1 cellular context compared by ENCODE assay signal in the genomic region with DNA sequence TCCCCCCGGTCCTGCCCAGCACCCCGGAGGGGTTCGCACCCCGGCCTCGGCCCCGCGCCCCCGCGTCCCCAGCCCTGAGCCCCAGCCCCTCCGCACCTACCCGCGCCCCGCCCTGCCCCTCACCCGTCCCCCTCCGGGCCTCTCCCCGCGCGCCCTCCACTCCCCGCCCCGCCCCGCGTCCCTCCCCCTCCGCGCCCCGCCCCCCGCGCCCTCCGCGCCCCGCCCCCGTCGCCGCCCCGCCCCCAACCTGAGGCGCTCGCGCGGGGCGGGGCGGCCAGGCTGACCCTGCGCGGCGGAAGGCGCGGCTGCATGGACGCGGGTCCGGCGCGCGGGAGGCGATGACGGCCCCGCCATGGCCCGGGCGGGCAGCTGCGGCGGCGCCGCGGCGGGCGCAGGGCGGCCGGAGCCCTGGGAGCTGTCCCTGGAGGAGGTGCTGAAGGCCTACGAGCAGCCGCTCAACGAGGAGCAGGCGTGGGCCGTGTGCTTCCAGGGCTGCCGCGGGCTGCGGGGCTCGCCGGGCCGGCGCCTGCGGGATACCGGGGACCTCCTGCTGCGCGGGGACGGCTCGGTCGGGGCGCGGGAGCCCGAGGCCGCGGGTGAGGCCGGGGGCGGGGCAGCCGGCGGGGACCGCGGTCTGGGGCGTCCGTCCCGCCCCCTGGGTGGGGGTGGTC.
TF ChIP-seq lines count a peak whose summit lies in the region.

A gene with protein sequence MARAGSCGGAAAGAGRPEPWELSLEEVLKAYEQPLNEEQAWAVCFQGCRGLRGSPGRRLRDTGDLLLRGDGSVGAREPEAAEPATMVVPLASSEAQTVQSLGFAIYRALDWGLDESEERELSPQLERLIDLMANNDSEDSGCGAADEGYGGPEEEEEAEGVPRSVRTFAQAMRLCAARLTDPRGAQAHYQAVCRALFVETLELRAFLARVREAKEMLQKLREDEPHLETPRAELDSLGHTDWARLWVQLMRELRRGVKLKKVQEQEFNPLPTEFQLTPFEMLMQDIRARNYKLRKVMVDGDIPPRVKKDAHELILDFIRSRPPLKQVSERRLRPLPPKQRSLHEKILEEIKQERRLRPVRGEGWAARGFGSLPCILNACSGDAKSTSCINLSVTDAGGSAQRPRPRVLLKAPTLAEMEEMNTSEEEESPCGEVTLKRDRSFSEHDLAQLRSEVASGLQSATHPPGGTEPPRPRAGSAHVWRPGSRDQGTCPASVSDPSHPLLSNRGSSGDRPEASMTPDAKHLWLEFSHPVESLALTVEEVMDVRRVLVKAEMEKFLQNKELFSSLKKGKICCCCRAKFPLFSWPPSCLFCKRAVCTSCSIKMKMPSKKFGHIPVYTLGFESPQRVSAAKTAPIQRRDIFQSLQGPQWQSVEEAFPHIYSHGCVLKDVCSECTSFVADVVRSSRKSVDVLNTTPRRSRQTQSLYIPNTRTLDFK (plus strand): TSS at position 277 of the 671 bp plus-strand sequence. CDS start 76 bp downstream, at position 353.

TF ChIP-seq in GM12878, 131 proteins besides CTCF, POLR2A, EP300 and RAD21 (continued from another document):
- TF ChIP-seq, protein P1, sequence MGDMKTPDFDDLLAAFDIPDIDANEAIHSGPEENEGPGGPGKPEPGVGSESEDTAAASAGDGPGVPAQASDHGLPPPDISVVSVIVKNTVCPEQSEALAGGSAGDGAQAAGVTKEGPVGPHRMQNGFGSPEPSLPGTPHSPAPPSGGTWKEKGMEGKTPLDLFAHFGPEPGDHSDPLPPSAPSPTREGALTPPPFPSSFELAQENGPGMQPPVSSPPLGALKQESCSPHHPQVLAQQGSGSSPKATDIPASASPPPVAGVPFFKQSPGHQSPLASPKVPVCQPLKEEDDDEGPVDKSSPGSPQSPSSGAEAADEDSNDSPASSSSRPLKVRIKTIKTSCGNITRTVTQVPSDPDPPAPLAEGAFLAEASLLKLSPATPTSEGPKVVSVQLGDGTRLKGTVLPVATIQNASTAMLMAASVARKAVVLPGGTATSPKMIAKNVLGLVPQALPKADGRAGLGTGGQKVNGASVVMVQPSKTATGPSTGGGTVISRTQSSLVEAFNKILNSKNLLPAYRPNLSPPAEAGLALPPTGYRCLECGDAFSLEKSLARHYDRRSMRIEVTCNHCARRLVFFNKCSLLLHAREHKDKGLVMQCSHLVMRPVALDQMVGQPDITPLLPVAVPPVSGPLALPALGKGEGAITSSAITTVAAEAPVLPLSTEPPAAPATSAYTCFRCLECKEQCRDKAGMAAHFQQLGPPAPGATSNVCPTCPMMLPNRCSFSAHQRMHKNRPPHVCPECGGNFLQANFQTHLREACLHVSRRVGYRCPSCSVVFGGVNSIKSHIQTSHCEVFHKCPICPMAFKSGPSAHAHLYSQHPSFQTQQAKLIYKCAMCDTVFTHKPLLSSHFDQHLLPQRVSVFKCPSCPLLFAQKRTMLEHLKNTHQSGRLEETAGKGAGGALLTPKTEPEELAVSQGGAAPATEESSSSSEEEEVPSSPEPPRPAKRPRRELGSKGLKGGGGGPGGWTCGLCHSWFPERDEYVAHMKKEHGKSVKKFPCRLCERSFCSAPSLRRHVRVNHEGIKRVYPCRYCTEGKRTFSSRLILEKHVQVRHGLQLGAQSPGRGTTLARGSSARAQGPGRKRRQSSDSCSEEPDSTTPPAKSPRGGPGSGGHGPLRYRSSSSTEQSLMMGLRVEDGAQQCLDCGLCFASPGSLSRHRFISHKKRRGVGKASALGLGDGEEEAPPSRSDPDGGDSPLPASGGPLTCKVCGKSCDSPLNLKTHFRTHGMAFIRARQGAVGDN (IDR thresholded peaks at IDR 0.05), result no peak
- TF ChIP-seq POLR2AphosphoS5 (IDR thresholded peaks at IDR 0.05; ENCODE audit: low read length) (no peak), MXI1 (IDR thresholded peaks at IDR 0.05; ENCODE audit: low read depth, low read length) (peak; percentile 88), ESRRA (IDR thresholded peaks at IDR 0.05; ENCODE audit: low read length) (no peak), ZNF24 (IDR thresholded peaks at IDR 0.05) (no peak), CREM (IDR thresholded peaks at IDR 0.05; ENCODE audit: low read depth) (no peak), MTA3 (IDR thresholded peaks at IDR 0.05; ENCODE audit: borderline replicate concordance, low read length) (no peak), NR2C2 (IDR thresholded peaks at IDR 0.05; ENCODE audit: borderline replicate concordance, control insufficient read depth, insufficient read length, low read depth) (no peak), TCF3 (IDR thresholded peaks at IDR 0.05; ENCODE audit: borderline replicate concordance, insufficient read depth, low read depth, low read length) (no peak), BMI1 (IDR thresholded peaks at IDR 0.05; ENCODE audit: borderline replicate concordance) (no peak), YBX1 (IDR thresholded peaks at IDR 0.05) (no peak), ASH2L (IDR thresholded peaks at IDR 0.05; ENCODE audit: borderline replicate concordance, low read depth) (no peak), TBL1XR1 (IDR thresholded peaks at IDR 0.05; ENCODE audit: low read depth, low read length) (no peak), KAT2A (conservative IDR thresholded peaks at IDR 0.05; ENCODE audit: control insufficient read depth, low read depth, low read length) (no peak), JUND (IDR thresholded peaks at IDR 0.05; ENCODE audit: low read depth, low read length) (no peak), GATAD2B (conservative IDR thresholded peaks at IDR 0.05; ENCODE audit: low read depth) (no peak; the same call in 1 of the 2 replicates), KLF5 (IDR thresholded peaks at IDR 0.05; ENCODE audit: partially characterized antibody) (no peak), SRF (IDR thresholded peaks at IDR 0.05; ENCODE audit: low read depth in 2 of 2, low read length in 2 of 2) (no peak), YY1 (IDR thresholded peaks at IDR 0.05; ENCODE audit: low read depth, low read length) (peak; percentile 55), SMC3 (IDR thresholded peaks at IDR 0.05; ENCODE audit: borderline replicate concordance, low read length) (no peak)
- TF ChIP-seq, protein P2, sequence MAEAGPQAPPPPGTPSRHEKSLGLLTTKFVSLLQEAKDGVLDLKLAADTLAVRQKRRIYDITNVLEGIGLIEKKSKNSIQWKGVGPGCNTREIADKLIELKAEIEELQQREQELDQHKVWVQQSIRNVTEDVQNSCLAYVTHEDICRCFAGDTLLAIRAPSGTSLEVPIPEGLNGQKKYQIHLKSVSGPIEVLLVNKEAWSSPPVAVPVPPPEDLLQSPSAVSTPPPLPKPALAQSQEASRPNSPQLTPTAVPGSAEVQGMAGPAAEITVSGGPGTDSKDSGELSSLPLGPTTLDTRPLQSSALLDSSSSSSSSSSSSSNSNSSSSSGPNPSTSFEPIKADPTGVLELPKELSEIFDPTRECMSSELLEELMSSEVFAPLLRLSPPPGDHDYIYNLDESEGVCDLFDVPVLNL (IDR thresholded peaks at IDR 0.05; ENCODE audit: low read depth, low read length), result no peak
- TF ChIP-seq, protein P3, sequence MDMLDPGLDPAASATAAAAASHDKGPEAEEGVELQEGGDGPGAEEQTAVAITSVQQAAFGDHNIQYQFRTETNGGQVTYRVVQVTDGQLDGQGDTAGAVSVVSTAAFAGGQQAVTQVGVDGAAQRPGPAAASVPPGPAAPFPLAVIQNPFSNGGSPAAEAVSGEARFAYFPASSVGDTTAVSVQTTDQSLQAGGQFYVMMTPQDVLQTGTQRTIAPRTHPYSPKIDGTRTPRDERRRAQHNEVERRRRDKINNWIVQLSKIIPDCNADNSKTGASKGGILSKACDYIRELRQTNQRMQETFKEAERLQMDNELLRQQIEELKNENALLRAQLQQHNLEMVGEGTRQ (IDR thresholded peaks at IDR 0.05; ENCODE audit: borderline replicate concordance, low read depth, low read length), result no peak
- TF ChIP-seq, protein P4, sequence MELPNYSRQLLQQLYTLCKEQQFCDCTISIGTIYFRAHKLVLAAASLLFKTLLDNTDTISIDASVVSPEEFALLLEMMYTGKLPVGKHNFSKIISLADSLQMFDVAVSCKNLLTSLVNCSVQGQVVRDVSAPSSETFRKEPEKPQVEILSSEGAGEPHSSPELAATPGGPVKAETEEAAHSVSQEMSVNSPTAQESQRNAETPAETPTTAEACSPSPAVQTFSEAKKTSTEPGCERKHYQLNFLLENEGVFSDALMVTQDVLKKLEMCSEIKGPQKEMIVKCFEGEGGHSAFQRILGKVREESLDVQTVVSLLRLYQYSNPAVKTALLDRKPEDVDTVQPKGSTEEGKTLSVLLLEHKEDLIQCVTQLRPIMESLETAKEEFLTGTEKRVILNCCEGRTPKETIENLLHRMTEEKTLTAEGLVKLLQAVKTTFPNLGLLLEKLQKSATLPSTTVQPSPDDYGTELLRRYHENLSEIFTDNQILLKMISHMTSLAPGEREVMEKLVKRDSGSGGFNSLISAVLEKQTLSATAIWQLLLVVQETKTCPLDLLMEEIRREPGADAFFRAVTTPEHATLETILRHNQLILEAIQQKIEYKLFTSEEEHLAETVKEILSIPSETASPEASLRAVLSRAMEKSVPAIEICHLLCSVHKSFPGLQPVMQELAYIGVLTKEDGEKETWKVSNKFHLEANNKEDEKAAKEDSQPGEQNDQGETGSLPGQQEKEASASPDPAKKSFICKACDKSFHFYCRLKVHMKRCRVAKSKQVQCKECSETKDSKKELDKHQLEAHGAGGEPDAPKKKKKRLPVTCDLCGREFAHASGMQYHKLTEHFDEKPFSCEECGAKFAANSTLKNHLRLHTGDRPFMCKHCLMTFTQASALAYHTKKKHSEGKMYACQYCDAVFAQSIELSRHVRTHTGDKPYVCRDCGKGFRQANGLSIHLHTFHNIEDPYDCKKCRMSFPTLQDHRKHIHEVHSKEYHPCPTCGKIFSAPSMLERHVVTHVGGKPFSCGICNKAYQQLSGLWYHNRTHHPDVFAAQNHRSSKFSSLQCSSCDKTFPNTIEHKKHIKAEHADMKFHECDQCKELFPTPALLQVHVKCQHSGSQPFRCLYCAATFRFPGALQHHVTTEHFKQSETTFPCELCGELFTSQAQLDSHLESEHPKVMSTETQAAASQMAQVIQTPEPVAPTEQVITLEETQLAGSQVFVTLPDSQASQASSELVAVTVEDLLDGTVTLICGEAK (IDR thresholded peaks at IDR 0.05; ENCODE audit: borderline replicate concordance), result no peak
- TF ChIP-seq, protein P5, sequence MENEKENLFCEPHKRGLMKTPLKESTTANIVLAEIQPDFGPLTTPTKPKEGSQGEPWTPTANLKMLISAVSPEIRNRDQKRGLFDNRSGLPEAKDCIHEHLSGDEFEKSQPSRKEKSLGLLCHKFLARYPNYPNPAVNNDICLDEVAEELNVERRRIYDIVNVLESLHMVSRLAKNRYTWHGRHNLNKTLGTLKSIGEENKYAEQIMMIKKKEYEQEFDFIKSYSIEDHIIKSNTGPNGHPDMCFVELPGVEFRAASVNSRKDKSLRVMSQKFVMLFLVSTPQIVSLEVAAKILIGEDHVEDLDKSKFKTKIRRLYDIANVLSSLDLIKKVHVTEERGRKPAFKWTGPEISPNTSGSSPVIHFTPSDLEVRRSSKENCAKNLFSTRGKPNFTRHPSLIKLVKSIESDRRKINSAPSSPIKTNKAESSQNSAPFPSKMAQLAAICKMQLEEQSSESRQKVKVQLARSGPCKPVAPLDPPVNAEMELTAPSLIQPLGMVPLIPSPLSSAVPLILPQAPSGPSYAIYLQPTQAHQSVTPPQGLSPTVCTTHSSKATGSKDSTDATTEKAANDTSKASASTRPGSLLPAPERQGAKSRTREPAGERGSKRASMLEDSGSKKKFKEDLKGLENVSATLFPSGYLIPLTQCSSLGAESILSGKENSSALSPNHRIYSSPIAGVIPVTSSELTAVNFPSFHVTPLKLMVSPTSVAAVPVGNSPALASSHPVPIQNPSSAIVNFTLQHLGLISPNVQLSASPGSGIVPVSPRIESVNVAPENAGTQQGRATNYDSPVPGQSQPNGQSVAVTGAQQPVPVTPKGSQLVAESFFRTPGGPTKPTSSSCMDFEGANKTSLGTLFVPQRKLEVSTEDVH (IDR thresholded peaks at IDR 0.05; ENCODE audit: low read depth, partially characterized antibody), result no peak
- TF ChIP-seq, protein P6, sequence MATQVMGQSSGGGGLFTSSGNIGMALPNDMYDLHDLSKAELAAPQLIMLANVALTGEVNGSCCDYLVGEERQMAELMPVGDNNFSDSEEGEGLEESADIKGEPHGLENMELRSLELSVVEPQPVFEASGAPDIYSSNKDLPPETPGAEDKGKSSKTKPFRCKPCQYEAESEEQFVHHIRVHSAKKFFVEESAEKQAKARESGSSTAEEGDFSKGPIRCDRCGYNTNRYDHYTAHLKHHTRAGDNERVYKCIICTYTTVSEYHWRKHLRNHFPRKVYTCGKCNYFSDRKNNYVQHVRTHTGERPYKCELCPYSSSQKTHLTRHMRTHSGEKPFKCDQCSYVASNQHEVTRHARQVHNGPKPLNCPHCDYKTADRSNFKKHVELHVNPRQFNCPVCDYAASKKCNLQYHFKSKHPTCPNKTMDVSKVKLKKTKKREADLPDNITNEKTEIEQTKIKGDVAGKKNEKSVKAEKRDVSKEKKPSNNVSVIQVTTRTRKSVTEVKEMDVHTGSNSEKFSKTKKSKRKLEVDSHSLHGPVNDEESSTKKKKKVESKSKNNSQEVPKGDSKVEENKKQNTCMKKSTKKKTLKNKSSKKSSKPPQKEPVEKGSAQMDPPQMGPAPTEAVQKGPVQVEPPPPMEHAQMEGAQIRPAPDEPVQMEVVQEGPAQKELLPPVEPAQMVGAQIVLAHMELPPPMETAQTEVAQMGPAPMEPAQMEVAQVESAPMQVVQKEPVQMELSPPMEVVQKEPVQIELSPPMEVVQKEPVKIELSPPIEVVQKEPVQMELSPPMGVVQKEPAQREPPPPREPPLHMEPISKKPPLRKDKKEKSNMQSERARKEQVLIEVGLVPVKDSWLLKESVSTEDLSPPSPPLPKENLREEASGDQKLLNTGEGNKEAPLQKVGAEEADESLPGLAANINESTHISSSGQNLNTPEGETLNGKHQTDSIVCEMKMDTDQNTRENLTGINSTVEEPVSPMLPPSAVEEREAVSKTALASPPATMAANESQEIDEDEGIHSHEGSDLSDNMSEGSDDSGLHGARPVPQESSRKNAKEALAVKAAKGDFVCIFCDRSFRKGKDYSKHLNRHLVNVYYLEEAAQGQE (IDR thresholded peaks at IDR 0.05; ENCODE audit: low read depth, low read length), result peak; percentile 96
- TF ChIP-seq, protein P7, sequence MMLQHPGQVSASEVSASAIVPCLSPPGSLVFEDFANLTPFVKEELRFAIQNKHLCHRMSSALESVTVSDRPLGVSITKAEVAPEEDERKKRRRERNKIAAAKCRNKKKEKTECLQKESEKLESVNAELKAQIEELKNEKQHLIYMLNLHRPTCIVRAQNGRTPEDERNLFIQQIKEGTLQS (IDR thresholded peaks at IDR 0.05; ENCODE audit: borderline replicate concordance, extremely low read depth, low read depth, low read length), result no peak
- TF ChIP-seq, protein P8, sequence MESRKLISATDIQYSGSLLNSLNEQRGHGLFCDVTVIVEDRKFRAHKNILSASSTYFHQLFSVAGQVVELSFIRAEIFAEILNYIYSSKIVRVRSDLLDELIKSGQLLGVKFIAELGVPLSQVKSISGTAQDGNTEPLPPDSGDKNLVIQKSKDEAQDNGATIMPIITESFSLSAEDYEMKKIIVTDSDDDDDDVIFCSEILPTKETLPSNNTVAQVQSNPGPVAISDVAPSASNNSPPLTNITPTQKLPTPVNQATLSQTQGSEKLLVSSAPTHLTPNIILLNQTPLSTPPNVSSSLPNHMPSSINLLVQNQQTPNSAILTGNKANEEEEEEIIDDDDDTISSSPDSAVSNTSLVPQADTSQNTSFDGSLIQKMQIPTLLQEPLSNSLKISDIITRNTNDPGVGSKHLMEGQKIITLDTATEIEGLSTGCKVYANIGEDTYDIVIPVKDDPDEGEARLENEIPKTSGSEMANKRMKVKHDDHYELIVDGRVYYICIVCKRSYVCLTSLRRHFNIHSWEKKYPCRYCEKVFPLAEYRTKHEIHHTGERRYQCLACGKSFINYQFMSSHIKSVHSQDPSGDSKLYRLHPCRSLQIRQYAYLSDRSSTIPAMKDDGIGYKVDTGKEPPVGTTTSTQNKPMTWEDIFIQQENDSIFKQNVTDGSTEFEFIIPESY (IDR thresholded peaks at IDR 0.05), result no peak
TF ChIP-seq in GM12878: peak in this region for 12.
